ENCODE assay signal across 13 cellular contexts in genomic region chr10:77692782-77693181, GRCh38. TPM values are rescaled to one million over a fixed set of nuclear protein-coding genes. Genes with fewer than 3 reads are reported as not detected.
A peak's percentile ranks its signal among the peaks of the same experiment; 100 is the strongest.
DNase-seq lines count a peak whose midpoint lies in the region; TF ChIP-seq lines count a peak whose summit lies in the region.
"Had no signal": no experiment of that assay in that cellular context is flagged by ENCODE, and none has a peak within 500 bp of the region (broad histone marks: within the 10 kb centered on the region; RNA-seq: fewer than 3 reads in every experiment).

No MANE protein-coding gene starts in this region.

- H4K8ac ChIP-seq in mesenchymal stem cell (ENCODE audit: low read length) = no peak overlapping the region

- no peak overlapping the region for H2BK5ac ChIP-seq in mesenchymal stem cell (ENCODE audit: low read depth, low read length, poor library complexity, severe bottlenecking)

- H2BK120ac ChIP-seq in mesenchymal stem cell (ENCODE audit: low read depth, low read length) = no peak overlapping the region

- H3K9me3 Mint-ChIP-seq in chondrocyte (ENCODE audit: low read depth) = no peaks in the 10 kb centered on the region

- H3K18ac ChIP-seq in mesenchymal stem cell (ENCODE audit: low read depth in 1 of 2, low read length in 2 of 2) = no peak overlapping the region

- CTCF ChIA-PET in A673 (lab: Charles Lee) = interaction anchor here (0.9 kb wide), 1 partner anchor 19 kb away, joined by 3 read pairs; no protein-coding TSS in a partner anchor

- DNase-seq in DMS79 treated with DMSO at 0.1 percent for 48 hours (lab: John Stamatoyannopoulos, UW) (peak; percentile 43), NCI-H345 (lab: John Stamatoyannopoulos, UW) (peak; percentile 67), chondrocyte (ENCODE audit: low spot score) (no peak), mesenchymal stem cell (no peak), NCI-H69 (lab: John Stamatoyannopoulos, UW) (no peak), A673 (ENCODE audit: low spot score) (no peak), NCI-H510A treated with DMSO at 0.1 percent for 48 hours (lab: John Stamatoyannopoulos, UW) (no peak)
- DNase-seq in effector CD4-positive, alpha-beta T cell = no peak
- DNase-seq: C1 segment of cervical spinal cord; effector memory CD4-positive, alpha-beta T cell; glutamatergic neuron; testis had no signal

- peak overlapping the region; percentile 18 for H4K91ac ChIP-seq in mesenchymal stem cell (ENCODE audit: low read length)

- intact Hi-C loops in A673 (cut with micrococcal nuclease; ENCODE audit: unreplicated experiment) = no loop called here

- 81% methylated on average over 3 of the region's 3 CpGs for WGBS in mesenchymal stem cell

- no peaks in the 10 kb centered on the region for H3K79me1 ChIP-seq in mesenchymal stem cell (replicated peaks; ENCODE audit: low read length, poor library complexity, severe bottlenecking)

- no peak overlapping the region for H3K9ac ChIP-seq in mesenchymal stem cell (ENCODE audit: low read length)

- no peaks in the 10 kb centered on the region for H3K4me1 Mint-ChIP-seq in chondrocyte (ENCODE audit: low read depth)

- H3K27me3 Mint-ChIP-seq in chondrocyte (ENCODE audit: low read depth) = no peaks in the 10 kb centered on the region

- peak overlapping the region; percentile 27 for H3K27ac Mint-ChIP-seq in chondrocyte (ENCODE audit: unreplicated experiment)

- no peak overlapping the region for H2AFZ ChIP-seq in mesenchymal stem cell (ENCODE audit: low read depth, low read length)

- POLR2A ChIA-PET in A673 (lab: Charles Lee; ENCODE audit: low non-redundant PET) = no interaction called here

- H3K27me3 ChIP-seq in mesenchymal stem cell (ENCODE audit: control insufficient read depth in 1 of 2, insufficient read depth in 1 of 2, low read length in 2 of 2) (peaks cover 6 to 39% of the 10 kb centered on the region in 2 experiments), A673 (replicated peaks; ENCODE audit: insufficient read depth, low read depth, low read length, poor library complexity) (peaks cover 9% of the 10 kb centered on the region)
- H3K27me3 ChIP-seq: ascending aorta, testis had no signal

- no TSS peak for BruUV-seq in A673 (replicated peaks; lab: Mats Ljungman, UMichigan)

- H3K4me3 ChIP-seq in mesenchymal stem cell (ENCODE audit: insufficient read depth in 1 of 2, low read depth in 1 of 2, low read length in 2 of 2) (no peak overlapping the region), A673 (ENCODE audit: low read depth, low read length, poor library complexity, severe bottlenecking) (no peak overlapping the region)
- H3K4me3 ChIP-seq: ascending aorta, testis had no signal

- H3K27ac ChIP-seq in mesenchymal stem cell (ENCODE audit: low read length, poor library complexity, severe bottlenecking) = no peak overlapping the region
- H3K27ac ChIP-seq in A673 (ENCODE audit: low read depth, low read length, poor library complexity, severe bottlenecking) = no peak overlapping the region
- H3K27ac ChIP-seq: ascending aorta, testis had no signal

- H2BK12ac ChIP-seq in mesenchymal stem cell (ENCODE audit: low read length in 2 of 2) = no peak overlapping the region

- H3K4me3 Mint-ChIP-seq in chondrocyte (ENCODE audit: unreplicated experiment) = no peak overlapping the region

- no peaks in the 10 kb centered on the region for H3K36me3 ChIP-seq in mesenchymal stem cell (ENCODE audit: control insufficient read depth in 1 of 2, insufficient read depth in 2 of 2, low read depth in 1 of 2, low read length in 2 of 2)
- H3K36me3 ChIP-seq in A673 (ENCODE audit: insufficient read depth, low read length, poor library complexity, severe bottlenecking) = no peaks in the 10 kb centered on the region
- H3K36me3 ChIP-seq: ascending aorta had no signal

- no peak overlapping the region for H3K4ac ChIP-seq in mesenchymal stem cell (ENCODE audit: low read depth in 1 of 2, low read length in 2 of 2)

- H3K14ac ChIP-seq in mesenchymal stem cell (ENCODE audit: low read length in 2 of 2) = no peak overlapping the region

- TF ChIP-seq CTCF in chondrocyte (IDR thresholded peaks at IDR 0.05) (peak; percentile 36), A673 (conservative IDR thresholded peaks at IDR 0.05; ENCODE audit: low read depth, low read length) (no peak)

- peaks cover 3% of the 10 kb centered on the region for H3K4me1 ChIP-seq in mesenchymal stem cell (ENCODE audit: control insufficient read depth, insufficient read depth, low read depth, low read length)
- H3K4me1 ChIP-seq in A673 (ENCODE audit: insufficient read depth, low read length, poor library complexity, severe bottlenecking) = no peaks in the 10 kb centered on the region
- H3K4me1 ChIP-seq: ascending aorta, testis had no signal

- no peaks in the 10 kb centered on the region for H3K9me3 ChIP-seq in mesenchymal stem cell (ENCODE audit: control insufficient read depth, low read length)
- H3K9me3 ChIP-seq in A673 (ENCODE audit: low read depth, low read length, poor library complexity, severe bottlenecking) = no peaks in the 10 kb centered on the region
- H3K9me3 ChIP-seq: ascending aorta, testis had no signal

- H3K4me2 ChIP-seq in mesenchymal stem cell (ENCODE audit: low read length, poor library complexity, severe bottlenecking) = no peak overlapping the region

- no peak overlapping the region for H2AK5ac ChIP-seq in mesenchymal stem cell (ENCODE audit: low read length, severe bottlenecking)

- no peak overlapping the region for H2BK15ac ChIP-seq in mesenchymal stem cell (ENCODE audit: low read depth, poor library complexity, severe bottlenecking)

- H3K23ac ChIP-seq in mesenchymal stem cell (ENCODE audit: low read length in 2 of 2) = peak overlapping the region in 1 of 2 experiments; percentile 9

- H3K36me3 Mint-ChIP-seq in chondrocyte (ENCODE audit: low read depth) = no peaks in the 10 kb centered on the region

RNA-seq across cellular contexts. Expression of gene KCNMA1, which starts 55.2 kb away (rescaled TPM):
- total RNA-seq in chondrocyte (76.1 to 87.6 TPM (median 86.7 TPM) in 3 replicates), A673 (2021) (0.84 and 1.3 TPM in 2 replicates)
- polyA plus RNA-seq in mesenchymal stem cell (2013, experiment 1 of 2) = 21.9 TPM
- polyA plus RNA-seq in mesenchymal stem cell (2013, experiment 2 of 2) = 21.7 TPM

Comparison
In these comparisons a context has a peak if more than half of its experiments do, and no peak if none do; other contexts are left out.
1. DNase-seq: peak in DMS79 treated with DMSO at 0.1 percent for 48 hours (single experiment) and NCI-H345 (single experiment); none in chondrocyte (single experiment), mesenchymal stem cell (single experiment), effector CD4-positive, alpha-beta T cell (single experiment), NCI-H69 (single experiment), A673 (single experiment) and NCI-H510A treated with DMSO at 0.1 percent for 48 hours (single experiment).
2. RNA of gene KCNMA1, which starts 55.2 kb away (total RNA-seq): 76.1 to 87.6 TPM in chondrocyte; 0.84 to 1.3 TPM in A673; every median in the first group is over 10 times any median in the second.